Comparison of ENCODE assay signal across 20 cellular contexts in the genomic region with DNA sequence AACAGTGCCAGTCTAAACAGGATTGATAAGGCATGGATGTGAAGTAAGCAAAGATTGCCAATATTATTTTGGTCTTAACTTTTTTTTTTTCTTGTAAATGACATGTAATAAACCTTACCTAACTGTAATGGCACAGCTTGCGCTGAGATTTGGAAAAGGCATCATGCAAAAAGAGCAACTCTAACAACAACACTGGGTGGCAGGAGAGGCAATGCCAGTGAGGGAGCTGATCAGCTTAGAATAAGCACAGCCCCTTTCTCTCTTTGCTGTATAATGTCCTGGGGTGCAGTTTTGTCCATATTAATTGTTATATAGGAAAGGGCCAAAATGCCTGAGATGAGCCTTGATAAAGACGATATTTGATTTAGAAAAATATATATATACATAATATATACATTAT.
DNase-seq lines count a peak whose midpoint lies in the region; ATAC-seq and TF ChIP-seq lines count a peak whose summit lies in the region.
"Had no signal": no experiment of that assay in that cellular context is flagged by ENCODE, and none has a peak within 500 bp of the region (broad histone marks: within the 10 kb centered on the region; RNA-seq: fewer than 3 reads in every experiment).

No MANE protein-coding gene starts in this region.

- H3K4me1 Mint-ChIP-seq in chondrocyte (ENCODE audit: low read depth), result no peaks in the 10 kb centered on the region
- H3K4me1 Mint-ChIP-seq: activated CD4-positive, alpha-beta T cell treated with anti-CD3 and anti-CD28 coated beads for 36 hours; IgD-negative memory B cell; memory B cell; stimulated activated effector memory CD8-positive, alpha-beta T cell treated with anti-CD3 and anti-CD28 coated beads, Interleukin-12 subunit alpha, Interleukin-12 subunit beta, amount 100 ng/mL, for 72 hours had no signal

- no peaks in the 10 kb centered on the region for H3K36me3 ChIP-seq in H7 (replicated peaks; ENCODE audit: control insufficient read depth, insufficient read depth, low read length)
- H3K36me3 ChIP-seq in mesendoderm (ENCODE audit: control insufficient read depth, insufficient read depth, low read length), result no peaks in the 10 kb centered on the region
- H3K36me3 ChIP-seq: BLaER1, tibial nerve had no signal

- H4K5ac ChIP-seq in mesendoderm (ENCODE audit: low read length), result no peak overlapping the region

- H3K4ac ChIP-seq in mesendoderm (ENCODE audit: low read depth, low read length), result no peak overlapping the region

- H3K79me2 ChIP-seq in mesendoderm (ENCODE audit: control insufficient read depth, insufficient read depth, low read length), result no peaks in the 10 kb centered on the region

- no peaks in the 10 kb centered on the region for H3K4me1 ChIP-seq in mesendoderm (ENCODE audit: control insufficient read depth, low read depth, low read length)
- H3K4me1 ChIP-seq: BLaER1, psoas muscle, tibial nerve had no signal

- no peak overlapping the region for H3K23ac ChIP-seq in mesendoderm (ENCODE audit: low read length)

- H3K9me3 Mint-ChIP-seq in chondrocyte (ENCODE audit: low read depth), result peaks cover 19% of the 10 kb centered on the region

- H2AK5ac ChIP-seq in mesendoderm (ENCODE audit: low read length), result no peak overlapping the region

- H3K18ac ChIP-seq in mesendoderm (ENCODE audit: low read length), result no peak overlapping the region

- H2BK5ac ChIP-seq in mesendoderm (ENCODE audit: low read length), result no peak overlapping the region

- H3K9ac ChIP-seq in mesendoderm (ENCODE audit: low read length), result no peak overlapping the region
- H3K9ac ChIP-seq: BLaER1 had no signal

- no peak overlapping the region for H2BK15ac ChIP-seq in mesendoderm (replicated peaks; ENCODE audit: low read depth)

- H3K56ac ChIP-seq in mesendoderm (ENCODE audit: low read length), result no peak overlapping the region

- H3K36me3 Mint-ChIP-seq in chondrocyte (ENCODE audit: low read depth), result peaks cover 7% of the 10 kb centered on the region
- H3K36me3 Mint-ChIP-seq: memory B cell; natural killer cell treated with Interleukin-12 subunit alpha and Interleukin-12 subunit beta and Interleukin-15 and Interleukin-18, amount 100 ng/mL, for 72 hours; stimulated activated effector memory CD8-positive, alpha-beta T cell treated with anti-CD3 and anti-CD28 coated beads, Interleukin-12 subunit alpha, Interleukin-12 subunit beta, amount 100 ng/mL, for 72 hours had no signal

- ATAC-seq in HG02798 (IDR thresholded peaks at IDR 0.05; ENCODE audit: poor library complexity, unreplicated experiment), result no peak
- ATAC-seq: activated CD4-positive, alpha-beta T cell treated with anti-CD3 and anti-CD28 coated beads for 36 hours; natural killer cell treated with Interleukin-12 subunit alpha and Interleukin-12 subunit beta and Interleukin-15 and Interleukin-18, amount 100 ng/mL, for 72 hours; psoas muscle; stimulated activated effector memory CD8-positive, alpha-beta T cell treated with anti-CD3 and anti-CD28 coated beads, Interleukin-12 subunit alpha, Interleukin-12 subunit beta, amount 100 ng/mL, for 72 hours had no signal

- H3K27me3 ChIP-seq in H7 (ENCODE audit: control insufficient read depth, insufficient read depth, low read length), result no peaks in the 10 kb centered on the region
- no peaks in the 10 kb centered on the region for H3K27me3 ChIP-seq in mesendoderm (ENCODE audit: insufficient read depth, low read length, poor library complexity)
- H3K27me3 ChIP-seq: BLaER1, tibial nerve had no signal

- no peaks in the 10 kb centered on the region for H3K79me1 ChIP-seq in mesendoderm (ENCODE audit: low read length)

- H3K4me3 ChIP-seq in H7 (ENCODE audit: insufficient read depth, low read depth, low read length), result no peak overlapping the region
- H3K4me3 ChIP-seq in mesendoderm (ENCODE audit: low read length), result no peak overlapping the region
- H3K4me3 ChIP-seq: BLaER1, psoas muscle, tibial nerve had no signal

- no CpG with 5 or more reads among the region's 2 CpGs for WGBS in mesendoderm (ENCODE audit: extremely low coverage, insufficient coverage, low lambda C conversion rate)

- H3K4me3 Mint-ChIP-seq in chondrocyte (ENCODE audit: unreplicated experiment), result no peak overlapping the region
- H3K4me3 Mint-ChIP-seq: activated CD4-positive, alpha-beta T cell treated with anti-CD3 and anti-CD28 coated beads for 36 hours; IgD-negative memory B cell; memory B cell; natural killer cell treated with Interleukin-12 subunit alpha and Interleukin-12 subunit beta and Interleukin-15 and Interleukin-18, amount 100 ng/mL, for 72 hours; stimulated activated effector memory CD8-positive, alpha-beta T cell treated with anti-CD3 and anti-CD28 coated beads, Interleukin-12 subunit alpha, Interleukin-12 subunit beta, amount 100 ng/mL, for 72 hours had no signal

- no peak overlapping the region for H3K27ac Mint-ChIP-seq in chondrocyte (ENCODE audit: unreplicated experiment)
- H3K27ac Mint-ChIP-seq: activated CD4-positive, alpha-beta T cell treated with anti-CD3 and anti-CD28 coated beads for 36 hours; IgD-negative memory B cell; memory B cell; natural killer cell treated with Interleukin-12 subunit alpha and Interleukin-12 subunit beta and Interleukin-15 and Interleukin-18, amount 100 ng/mL, for 72 hours; stimulated activated effector memory CD8-positive, alpha-beta T cell treated with anti-CD3 and anti-CD28 coated beads, Interleukin-12 subunit alpha, Interleukin-12 subunit beta, amount 100 ng/mL, for 72 hours had no signal

- no peak overlapping the region for H4K8ac ChIP-seq in mesendoderm (ENCODE audit: low read depth, low read length)

- no peaks in the 10 kb centered on the region for H3K27me3 Mint-ChIP-seq in chondrocyte (ENCODE audit: low read depth)
- H3K27me3 Mint-ChIP-seq: activated CD4-positive, alpha-beta T cell treated with anti-CD3 and anti-CD28 coated beads for 36 hours; IgD-negative memory B cell; memory B cell; natural killer cell treated with Interleukin-12 subunit alpha and Interleukin-12 subunit beta and Interleukin-15 and Interleukin-18, amount 100 ng/mL, for 72 hours had no signal

- DNase-seq in NCI-H1092 treated with DMSO at 0.1 percent for 48 hours (lab: John Stamatoyannopoulos, UW), result peak; percentile 8
- no peak for DNase-seq in NCI-H1092 (lab: John Stamatoyannopoulos, UW)
- peak; percentile 8 for DNase-seq in H7
- DNase-seq in chondrocyte (ENCODE audit: low spot score), result no peak
- peak; percentile 24 for DNase-seq in mesendoderm
- no peak for DNase-seq in GDM1 (lab: John Stamatoyannopoulos, UW)
- DNase-seq in NCI-H1105 treated with DMSO at 0.1 percent for 48 hours (lab: John Stamatoyannopoulos, UW), result no peak
- DNase-seq: 8988T; activated CD4-positive, alpha-beta T cell treated with anti-CD3 and anti-CD28 coated beads for 36 hours; activated CD8-positive, alpha-beta memory T cell treated with anti-CD3 and anti-CD28 coated beads, Interleukin-2, amount 50 U/mL, for 4 hours; activated gamma-delta T cell; amygdala; psoas muscle had no signal

- no peak overlapping the region for H3K27ac ChIP-seq in mesendoderm (ENCODE audit: low read depth, low read length)
- H3K27ac ChIP-seq: BLaER1, psoas muscle, tibial nerve had no signal

- TF ChIP-seq CTCF in chondrocyte (IDR thresholded peaks at IDR 0.05), result peak; percentile 68

- no peak overlapping the region for H3K4me2 ChIP-seq in mesendoderm (ENCODE audit: low read length)
- H3K4me2 ChIP-seq: BLaER1 had no signal

- no peak overlapping the region for H2BK120ac ChIP-seq in mesendoderm (ENCODE audit: low read depth, low read length)

Comparison
In these comparisons a context has a peak if more than half of its experiments do, and no peak if none do; other contexts are left out.
1. DNase-seq: peak in NCI-H1092 treated with DMSO at 0.1 percent for 48 hours (single experiment), H7 (single experiment) and mesendoderm (single experiment); none in NCI-H1092 (single experiment), chondrocyte (single experiment), GDM1 (single experiment) and NCI-H1105 treated with DMSO at 0.1 percent for 48 hours (single experiment).